ENCODE assay signal across 33 cellular contexts in the genomic region with DNA sequence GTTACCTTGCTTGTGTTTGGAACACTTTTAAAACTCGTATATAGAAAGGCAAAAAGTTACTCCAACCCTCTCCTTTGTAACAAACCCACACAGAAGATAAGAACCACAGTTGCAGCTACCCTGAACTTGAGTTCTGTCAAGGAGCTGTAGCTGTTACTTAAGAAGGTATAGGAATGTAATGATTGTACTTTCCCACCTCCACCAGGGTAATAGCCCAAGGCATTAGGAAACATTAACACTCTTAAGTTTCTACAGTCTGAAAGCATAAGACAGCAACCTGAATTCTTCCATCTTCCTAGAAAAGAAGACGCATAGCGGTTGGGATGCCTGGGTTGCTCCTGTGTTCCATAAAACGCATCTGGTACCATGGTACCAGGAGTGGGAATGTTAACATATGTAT.
"Had no signal": no experiment of that assay in that cellular context is flagged by ENCODE, and none has a peak within 500 bp of the region (broad histone marks: within the 10 kb centered on the region; RNA-seq: fewer than 3 reads in every experiment).

No MANE protein-coding gene starts in this region.

- H3K27me3 ChIP-seq: ascending aorta, cardiac muscle cell had no signal

- H3K27ac ChIP-seq: ascending aorta, cardiac muscle cell, WERI-Rb-1 had no signal

- ATAC-seq: activated CD4-positive, alpha-beta T cell treated with anti-CD3 and anti-CD28 coated beads for 36 hours; activated CD4-positive, CD25-positive, alpha-beta regulatory T cell treated with anti-CD3 and anti-CD28 coated beads, Interleukin-2, amount 50 U/mL, for 24 hours; activated CD8-positive, alpha-beta memory T cell treated with anti-CD3 and anti-CD28 coated beads, Interleukin-2, amount 10 ng/mL, durations not matched to agents 7 days and 5 days; activated CD8-positive, alpha-beta T cell treated with anti-CD3 and anti-CD28 coated beads, Interleukin-2, amount 10 ng/mL, durations not matched to agents 7 days and 5 days; activated naive CD8-positive, alpha-beta T cell treated with anti-CD3 and anti-CD28 coated beads, Interleukin-2, amount 50 U/mL, for 24 hours; WTC11 had no signal

- H3K9me3 ChIP-seq: ascending aorta had no signal

- H3K4me3 ChIP-seq: ascending aorta, cardiac muscle cell had no signal

- DNase-seq: activated CD4-positive, alpha-beta memory T cell treated with anti-CD3 and anti-CD28 coated beads, Interleukin-2, amount 10 ng/mL, durations not matched to agents 7 days and 5 days; activated CD4-positive, alpha-beta T cell treated with anti-CD3 and anti-CD28 coated beads for 1 hour; activated CD4-positive, alpha-beta T cell treated with anti-CD3 and anti-CD28 coated beads for 36 hours; activated CD4-positive, alpha-beta T cell treated with anti-CD3 and anti-CD28 coated beads for 48 hours; activated CD4-positive, alpha-beta T cell treated with anti-CD3 and anti-CD28 coated beads, Interleukin-2, amount 10 ng/mL, durations not matched to agents 7 days and 5 days; activated CD4-positive, alpha-beta T cell treated with anti-CD3 and anti-CD28 coated beads, Interleukin-2, amount 50 U/mL, for 48 hours; activated CD4-positive, CD25-positive, alpha-beta regulatory T cell; activated CD8-positive, alpha-beta memory T cell treated with anti-CD3 and anti-CD28 coated beads for 24 hours; activated CD8-positive, alpha-beta memory T cell treated with anti-CD3 and anti-CD28 coated beads, Interleukin-2, amount 10 ng/mL, durations not matched to agents 7 days and 5 days; activated CD8-positive, alpha-beta memory T cell treated with anti-CD3 and anti-CD28 coated beads, Interleukin-2, amount 50 U/mL, for 48 hours; activated CD8-positive, alpha-beta T cell treated with anti-CD3 and anti-CD28 coated beads, Interleukin-2, amount 10 ng/mL, durations not matched to agents 7 days and 5 days; activated effector memory CD4-positive, alpha-beta T cell treated with Interleukin-2 at 50 U/mL for 16 hours; activated gamma-delta T cell; activated naive CD4-positive, alpha-beta T cell treated with anti-CD3 and anti-CD28 coated beads, Interleukin-2, amount 10 ng/mL, durations not matched to agents 7 days and 5 days; activated naive CD4-positive, alpha-beta T cell treated with Interleukin-2 at 50 U/mL for 16 hours; activated naive CD8-positive, alpha-beta T cell treated with anti-CD3 and anti-CD28 coated beads, Interleukin-2, amount 10 ng/mL, durations not matched to agents 7 days and 5 days; activated naive CD8-positive, alpha-beta T cell treated with anti-CD3 and anti-CD28 coated beads, Interleukin-2, amount 50 U/mL, for 24 hours; activated T-cell treated with anti-CD3 and anti-CD28 coated beads, Interleukin-2, amount 50 U/mL, for 24 hours; activated T-cell treated with anti-CD3 and anti-CD28 coated beads, Interleukin-2, amount 50 U/mL, for 48 hours; amygdala; anterior cingulate cortex; caudate nucleus; cerebellar nuclear complex; T-helper 1 cell; T-helper 2 cell; T-helper 9 cell; WERI-Rb-1 had no signal

- H3K36me3 ChIP-seq: ascending aorta, cardiac muscle cell, WERI-Rb-1 had no signal

- FAIRE-seq: bronchial epithelial cell, TTC549 had no signal

- H3K4me1 ChIP-seq: ascending aorta had no signal
